In genomic region chr11:63760487-63761079, GRCh38 we compare ENCODE assay signal across 19 cellular contexts. TPM values are rescaled to one million over a fixed set of nuclear protein-coding genes. Genes with fewer than 3 reads are reported as not detected.
A peak's percentile ranks its signal among the peaks of the same experiment; 100 is the strongest.
DNase-seq lines count a peak whose midpoint lies in the region; ATAC-seq and TF ChIP-seq lines count a peak whose summit lies in the region.
"Had no signal": no experiment of that assay in that cellular context is flagged by ENCODE, and none has a peak within 500 bp of the region (broad histone marks: within the 10 kb centered on the region; RNA-seq: fewer than 3 reads in every experiment).

No MANE protein-coding gene starts in this region.

- H3K18ac ChIP-seq in mesendoderm (ENCODE audit: low read length): no peak overlapping the region

- H3K4me1 Mint-ChIP-seq in brain: peaks cover 28% of the 10 kb centered on the region
- H3K4me1 Mint-ChIP-seq in effector memory CD8-positive, alpha-beta T cell (ENCODE audit: low read depth in 2 of 2): no peaks in the 10 kb centered on the region

- TF ChIP-seq CTCF in A673 (conservative IDR thresholded peaks at IDR 0.05; ENCODE audit: low read depth, low read length): no peak
- TF ChIP-seq CTCF in brain (conservative IDR thresholded peaks at IDR 0.05): no peak

- WGBS in mesendoderm (ENCODE audit: extremely low coverage, insufficient coverage, low lambda C conversion rate): no CpG with 5 or more reads among the region's 5 CpGs

- no peak overlapping the region for H4K8ac ChIP-seq in mesendoderm (ENCODE audit: low read depth, low read length)

- peaks cover 33% of the 10 kb centered on the region for H3K36me3 Mint-ChIP-seq in brain
- H3K36me3 Mint-ChIP-seq in effector memory CD8-positive, alpha-beta T cell (ENCODE audit: insufficient read depth): peaks cover 15% of the 10 kb centered on the region

- peak overlapping the region in 4 of 5 experiments; percentile 39 to 95 (median 59) for H3K4me3 Mint-ChIP-seq in brain
- H3K4me3 Mint-ChIP-seq in effector memory CD8-positive, alpha-beta T cell: no peak overlapping the region
- H3K4me3 Mint-ChIP-seq: HFFc6 had no signal

- H3K36me3 ChIP-seq in A673 (ENCODE audit: insufficient read depth, low read length, poor library complexity, severe bottlenecking) (peaks cover 53% of the 10 kb centered on the region), HUES6 (ENCODE audit: control insufficient read depth, insufficient read depth, low read length) (peaks cover 37% of the 10 kb centered on the region), mesendoderm (ENCODE audit: control insufficient read depth, insufficient read depth, low read length) (no peaks in the 10 kb centered on the region)

- peak overlapping the region; percentile 64 for H3K4me2 ChIP-seq in mesendoderm (ENCODE audit: low read length)
- H3K4me2 ChIP-seq: PC-9 had no signal

- CTCF ChIA-PET in A673 (lab: Charles Lee): no interaction called here

- H3K9me3 ChIP-seq in A673 (ENCODE audit: low read depth, low read length, poor library complexity, severe bottlenecking) (no peaks in the 10 kb centered on the region), HUES6 (ENCODE audit: control insufficient read depth, insufficient read depth, low read depth, low read length) (no peaks in the 10 kb centered on the region)

- H3K9ac ChIP-seq in HUES6 (ENCODE audit: low read length): no peak overlapping the region
- peak overlapping the region; percentile 99 for H3K9ac ChIP-seq in mesendoderm (ENCODE audit: low read length)
- H3K9ac ChIP-seq: GM23248 had no signal

- no peak overlapping the region for H3K4ac ChIP-seq in mesendoderm (ENCODE audit: low read depth, low read length)

- no peak overlapping the region for H2AK5ac ChIP-seq in mesendoderm (ENCODE audit: low read length)

- no peak overlapping the region for H2BK15ac ChIP-seq in mesendoderm (replicated peaks; ENCODE audit: low read depth)

- peak overlapping the region; percentile 62 for H3K56ac ChIP-seq in mesendoderm (ENCODE audit: low read length)

- peaks cover 4% of the 10 kb centered on the region for H3K79me1 ChIP-seq in mesendoderm (ENCODE audit: low read length)

- intact Hi-C loops in A673 (cut with micrococcal nuclease; ENCODE audit: unreplicated experiment): loop anchor here (10.0 kb wide), 1 partner anchor 224 kb away; the partner anchor contains the start of gene OTUB1

- H3K23ac ChIP-seq in mesendoderm (ENCODE audit: low read length): peak overlapping the region; percentile 94

- no peak overlapping the region for H3K4me3 ChIP-seq in A673 (ENCODE audit: low read depth, low read length, poor library complexity, severe bottlenecking)
- peak overlapping the region; percentile 69 for H3K4me3 ChIP-seq in HUES6 (ENCODE audit: low read depth, low read length)
- H3K4me3 ChIP-seq in mesendoderm (ENCODE audit: low read length): no peak overlapping the region
- H3K4me3 ChIP-seq: GM23248, PC-9 had no signal

- H3K27me3 Mint-ChIP-seq in brain: no peaks in the 10 kb centered on the region
- H3K27me3 Mint-ChIP-seq in effector memory CD8-positive, alpha-beta T cell: no peaks in the 10 kb centered on the region

- no peak overlapping the region for H2BK120ac ChIP-seq in mesendoderm (ENCODE audit: low read depth, low read length)

- H3K27ac Mint-ChIP-seq in brain: peak overlapping the region in 3 of 5 experiments; percentile 70 to 98 (median 98)
- H3K27ac Mint-ChIP-seq in effector memory CD8-positive, alpha-beta T cell: no peak overlapping the region
- H3K27ac Mint-ChIP-seq: HFFc6 had no signal

- H3K79me2 ChIP-seq in mesendoderm (ENCODE audit: control insufficient read depth, insufficient read depth, low read length): peaks cover 27% of the 10 kb centered on the region

- H4K5ac ChIP-seq in mesendoderm (ENCODE audit: low read length): no peak overlapping the region

- BruUV-seq in A673 (replicated peaks; lab: Mats Ljungman, UMichigan): no TSS peak

- POLR2A ChIA-PET in A673 (lab: Charles Lee; ENCODE audit: low non-redundant PET): interaction anchor here (1.0 kb wide), 1 partner anchor 78 kb away, joined by 3 read pairs; no protein-coding TSS in a partner anchor

- H2BK5ac ChIP-seq in mesendoderm (ENCODE audit: low read length): no peak overlapping the region

- DNase-seq in A673 (ENCODE audit: low spot score): no peak
- no peak for DNase-seq in mesendoderm
- DNase-seq in effector memory CD8-positive, alpha-beta T cell: no peak
- DNase-seq in NCI-H82 (lab: John Stamatoyannopoulos, UW): no peak
- DNase-seq: AML-193, DND-41, GM23248, HFFc6, NCI-H1436, NCI-H2029 treated with DMSO at 0.1 percent for 48 hours, NCI-H2227 treated with DMSO at 0.1 percent for 48 hours, NCI-H524 treated with DMSO at 0.1 percent for 48 hours, PC-9, Right ventricle myocardium superior had no signal

- H3K4me1 ChIP-seq in A673 (ENCODE audit: insufficient read depth, low read length, poor library complexity, severe bottlenecking): peaks cover 54% of the 10 kb centered on the region
- H3K4me1 ChIP-seq in HUES6 (ENCODE audit: control insufficient read depth, insufficient read depth, low read length): peaks cover 31% of the 10 kb centered on the region
- peaks cover 10% of the 10 kb centered on the region for H3K4me1 ChIP-seq in mesendoderm (ENCODE audit: control insufficient read depth, low read depth, low read length)

- H3K9me3 Mint-ChIP-seq in brain: no peaks in the 10 kb centered on the region
- no peaks in the 10 kb centered on the region for H3K9me3 Mint-ChIP-seq in effector memory CD8-positive, alpha-beta T cell
- H3K9me3 Mint-ChIP-seq: HFFc6 had no signal

- H3K27ac ChIP-seq in A673 (ENCODE audit: low read depth, low read length, poor library complexity, severe bottlenecking) (peak overlapping the region; percentile 2), HUES6 (ENCODE audit: low read depth, low read length) (no peak overlapping the region), mesendoderm (ENCODE audit: low read depth, low read length) (no peak overlapping the region)
- H3K27ac ChIP-seq: GM23248, PC-9 had no signal

- H3K27me3 ChIP-seq in A673 (replicated peaks; ENCODE audit: insufficient read depth, low read depth, low read length, poor library complexity) (no peaks in the 10 kb centered on the region), HUES6 (ENCODE audit: control insufficient read depth, insufficient read depth, low read length) (no peaks in the 10 kb centered on the region), mesendoderm (ENCODE audit: insufficient read depth, low read length, poor library complexity) (no peaks in the 10 kb centered on the region)

- ATAC-seq in effector memory CD8-positive, alpha-beta T cell (replicated peaks): no peak
- ATAC-seq in GM21447 (IDR thresholded peaks at IDR 0.05; ENCODE audit: unreplicated experiment) (no peak), HG03457 (IDR thresholded peaks at IDR 0.05; ENCODE audit: unreplicated experiment) (no peak)
- ATAC-seq: SK-N-SH treated with all-trans-retinoic acid at 6 μM for 48 hours had no signal

RNA-seq across cellular contexts. Expression of gene ZFTA, which starts 8.0 kb away (rescaled TPM):
- total RNA-seq in A673 (2021): 32.4 and 36.1 TPM in 2 replicates
- polyA plus RNA-seq in brain (ENCODE audit: insufficient read depth, low read depth, low replicate concordance): 16.5 TPM
- polyA plus RNA-seq in mesendoderm (2013, experiment 1 of 2): 12.0 TPM
- 12.9 TPM for polyA plus RNA-seq in mesendoderm (2013, experiment 2 of 2)

RNA-seq across cellular contexts. Expression of gene SPINDOC, which starts 52.7 kb away (rescaled TPM):
- 91.1 and 94.5 TPM in 2 replicates for total RNA-seq in A673 (2021)
- polyA plus RNA-seq in brain (ENCODE audit: insufficient read depth, low read depth, low replicate concordance): 43.6 TPM
- polyA plus RNA-seq in mesendoderm (2013, experiment 1 of 2): 63.0 TPM
- 65.1 TPM for polyA plus RNA-seq in mesendoderm (2013, experiment 2 of 2)

Comparison
In these comparisons a context has a peak if more than half of its experiments do, and no peak if none do; other contexts are left out.
1. H3K27ac Mint-ChIP-seq: peak in brain (3 of 5); none in effector memory CD8-positive, alpha-beta T cell (0 of 2).
2. H3K4me3 Mint-ChIP-seq: peak in brain (4 of 5); none in effector memory CD8-positive, alpha-beta T cell (0 of 2).